In genomic region chr4:183158062-183158461, GRCh38 we compare ENCODE assay signal across 16 cellular contexts. TPM values are rescaled to one million over a fixed set of nuclear protein-coding genes. Genes with fewer than 3 reads are reported as not detected.
DNase-seq lines count a peak whose midpoint lies in the region; ATAC-seq and TF ChIP-seq lines count a peak whose summit lies in the region.
"Had no signal": no experiment of that assay in that cellular context is flagged by ENCODE, and none has a peak within 500 bp of the region (broad histone marks: within the 10 kb centered on the region; RNA-seq: fewer than 3 reads in every experiment).

No MANE protein-coding gene starts in this region.

- no peaks in the 10 kb centered on the region for H3K27me3 Mint-ChIP-seq in osteocyte (ENCODE audit: unreplicated experiment)

- H3K36me3 Mint-ChIP-seq in osteocyte (ENCODE audit: unreplicated experiment): peaks cover 3% of the 10 kb centered on the region

- TF ChIP-seq CTCF in choroid plexus epithelial cell (conservative IDR thresholded peaks at IDR 0.05; ENCODE audit: low read depth, low read length) (no peak), osteocyte (IDR thresholded peaks at IDR 0.05) (no peak), GM13977 (IDR thresholded peaks at IDR 0.05; ENCODE audit: extremely low read depth, insufficient read depth, missing control alignments) (no peak)

- peak; percentile 29 for DNase-seq in H4 (ENCODE audit: low spot score)
- peak; percentile 52 for DNase-seq in NOMO-1 treated with DMSO at 0.1 percent for 48 hours (lab: John Stamatoyannopoulos, UW; ENCODE audit: unreplicated experiment)
- peak; percentile 95 for DNase-seq in choroid plexus epithelial cell (ENCODE audit: low read depth)
- no peak for DNase-seq in osteocyte (ENCODE audit: extremely low spot score, unreplicated experiment)
- DNase-seq in NAMALWA (ENCODE audit: low spot score): no peak
- DNase-seq in GM13977 (ENCODE audit: low spot score): no peak
- DNase-seq: activated CD4-positive, alpha-beta T cell treated with anti-CD3 and anti-CD28 coated beads for 1 hour; activated effector memory CD4-positive, alpha-beta T cell treated with anti-CD3 and anti-CD28 coated beads, Interleukin-2, amount 50 U/mL, for 16 hours; AML-193; GF-D8; NCI-H1930; NCI-H446 treated with DMSO at 0.1 percent for 48 hours; SJCRH30; stimulated activated CD4-positive, alpha-beta T cell treated with anti-CD3 and anti-CD28 coated beads, Interleukin-4, amount 100 ng/mL, for 24 hours had no signal

- ATAC-seq in HG02970 (IDR thresholded peaks at IDR 0.05; ENCODE audit: low FRiP score, unreplicated experiment): no peak

- H3K9me3 Mint-ChIP-seq in osteocyte (ENCODE audit: unreplicated experiment): no peaks in the 10 kb centered on the region
- H3K9me3 Mint-ChIP-seq: T-helper 2 cell treated with Interferon-gamma antibody and Interleukin-4, amounts not matched to agents 5 μg/mL and 100 μg/mL, for 36 hours had no signal

- H3K27ac Mint-ChIP-seq in osteocyte (ENCODE audit: unreplicated experiment): peak overlapping the region; percentile 62
- H3K27ac Mint-ChIP-seq: T-helper 2 cell treated with Interferon-gamma antibody and Interleukin-4, amounts not matched to agents 5 μg/mL and 100 μg/mL, for 36 hours had no signal

- H3K4me3 ChIP-seq in choroid plexus epithelial cell (ENCODE audit: low read depth, low read length): no peak overlapping the region
- H3K4me3 ChIP-seq: SJCRH30 had no signal

- H3K4me3 Mint-ChIP-seq in osteocyte (ENCODE audit: unreplicated experiment): no peak overlapping the region
- H3K4me3 Mint-ChIP-seq: T-helper 2 cell treated with Interferon-gamma antibody and Interleukin-4, amounts not matched to agents 5 μg/mL and 100 μg/mL, for 36 hours had no signal

- in situ Hi-C loops in GM13977 (cut with MboI; ENCODE audit: low pct_unique_long_range_greater_than_20kb, low sequenced_read_pairs, unreplicated experiment): no loop called here

- H3K4me1 Mint-ChIP-seq in osteocyte (ENCODE audit: unreplicated experiment): peaks cover 30% of the 10 kb centered on the region

RNA-seq across cellular contexts. Expression of gene WWC2, which starts 59.0 kb away (rescaled TPM):
- total RNA-seq in H4 (2014; rRNA removed; shearing (Covaris generic)): 8.5 and 10.9 TPM in 2 replicates
- 47.2 and 53.5 TPM in 2 replicates for total RNA-seq in osteocyte

Comparison
In these comparisons a context has a peak if more than half of its experiments do, and no peak if none do; other contexts are left out.
1. DNase-seq: peak in H4 (single experiment), NOMO-1 treated with DMSO at 0.1 percent for 48 hours (single experiment) and choroid plexus epithelial cell (single experiment); none in osteocyte (single experiment), NAMALWA (single experiment) and GM13977 (single experiment).